Comparison of ENCODE assay signal across 8 cellular contexts in genomic region chr6:42727084-42727601, GRCh38. TPM values are rescaled to one million over a fixed set of nuclear protein-coding genes. Genes with fewer than 3 reads are reported as not detected.
DNase-seq lines count a peak whose midpoint lies in the region; ATAC-seq and TF ChIP-seq lines count a peak whose summit lies in the region.

No MANE protein-coding gene starts in this region.

- DNase-seq in T-helper 17 cell, result no peak
- peak; percentile 68 for DNase-seq in osteoblast (ENCODE audit: insufficient read length, low spot score, missing footprints)
- DNase-seq in NCI-H187 (lab: John Stamatoyannopoulos, UW), result no peak
- DNase-seq in BE2C, result no peak

- peak; percentile 27 for ATAC-seq in GM18505 (IDR thresholded peaks at IDR 0.05; ENCODE audit: unreplicated experiment)
- no peak for ATAC-seq in T-helper 17 cell
- ATAC-seq in HG03520 (IDR thresholded peaks at IDR 0.05; ENCODE audit: unreplicated experiment), result no peak
- ATAC-seq in HG02870 (IDR thresholded peaks at IDR 0.05; ENCODE audit: unreplicated experiment), result no peak

- H3K4me1 ChIP-seq in esophagus (ENCODE audit: control insufficient read depth in 2 of 2, insufficient read depth in 2 of 2, low read length in 1 of 2) (peaks cover 0 to 5% of the 10 kb centered on the region in 2 donors), osteoblast (ENCODE audit: insufficient read depth, low read length) (peaks cover 7% of the 10 kb centered on the region), BE2C (no peaks in the 10 kb centered on the region)

- H3K27ac ChIP-seq in esophagus (ENCODE audit: low read depth in 2 of 2, low read length in 1 of 2) (peak overlapping the region; percentile 53 to 64), osteoblast (ENCODE audit: low read depth, low read length) (peak overlapping the region; percentile 66)

- H3K27me3 Mint-ChIP-seq in T-helper 17 cell, result no peaks in the 10 kb centered on the region

- TF ChIP-seq CTCF in osteoblast (IDR thresholded peaks at IDR 0.05; ENCODE audit: extremely low read depth, low read depth, low read length) (no peak), BE2C (IDR thresholded peaks at IDR 0.05; ENCODE audit: low read depth, low read length) (no peak)

- peak overlapping the region; percentile 98 for H2AFZ ChIP-seq in osteoblast (ENCODE audit: low read length)

- peaks cover 19% of the 10 kb centered on the region for H3K4me1 Mint-ChIP-seq in T-helper 17 cell

- H3K79me2 ChIP-seq in osteoblast (ENCODE audit: insufficient read depth, low read length), result no peaks in the 10 kb centered on the region

- H3K36me3 ChIP-seq in esophagus (ENCODE audit: control insufficient read depth in 2 of 2, insufficient read depth in 2 of 2, low read length in 1 of 2) (no peaks in the 10 kb centered on the region), osteoblast (ENCODE audit: insufficient read depth, low read length) (no peaks in the 10 kb centered on the region), BE2C (no peaks in the 10 kb centered on the region)

- peak overlapping the region; percentile 95 for H3K4me3 Mint-ChIP-seq in T-helper 17 cell

- peak overlapping the region; percentile 96 for H3K4me2 ChIP-seq in osteoblast (ENCODE audit: insufficient read depth, low read length)

- TF ChIP-seq POLR2A in GM18505 (IDR thresholded peaks at IDR 0.05; ENCODE audit: borderline replicate concordance, extremely low read depth, insufficient read depth, insufficient read length), result no peak

- H3K36me3 Mint-ChIP-seq in T-helper 17 cell (ENCODE audit: low read depth), result no peaks in the 10 kb centered on the region

- H3K9me3 ChIP-seq in T-helper 17 cell (ENCODE audit: control insufficient read depth, low read length, poor library complexity, severe bottlenecking) (no peaks in the 10 kb centered on the region), esophagus (ENCODE audit: control insufficient read depth in 2 of 2, insufficient read depth in 1 of 2, low read depth in 1 of 2, low read length in 1 of 2) (no peaks in the 10 kb centered on the region), osteoblast (ENCODE audit: low read depth, low read length) (no peaks in the 10 kb centered on the region), BE2C (no peaks in the 10 kb centered on the region)

- H3K27me3 ChIP-seq in esophagus (ENCODE audit: control insufficient read depth in 1 of 2, insufficient read depth in 2 of 2, low read length in 2 of 2), result no peaks in the 10 kb centered on the region
- no peaks in the 10 kb centered on the region for H3K27me3 ChIP-seq in osteoblast (ENCODE audit: insufficient read depth, low read length)
- no peaks in the 10 kb centered on the region for H3K27me3 ChIP-seq in BE2C

- no peaks in the 10 kb centered on the region for H4K20me1 ChIP-seq in osteoblast (ENCODE audit: insufficient read depth, low read length)

- WGBS in esophagus, 2 donors, result 22% methylated on average over 51 of the region's 51 CpGs

- peak overlapping the region; percentile 45 to 59 for H3K4me3 ChIP-seq in esophagus (ENCODE audit: low read depth in 1 of 2, low read length in 2 of 2)
- H3K4me3 ChIP-seq in osteoblast (ENCODE audit: insufficient read depth, low read length), result peak overlapping the region; percentile 72
- H3K4me3 ChIP-seq in BE2C (ENCODE audit: low read depth, low read length), result no peak overlapping the region

- peak overlapping the region; percentile 95 for H3K27ac Mint-ChIP-seq in T-helper 17 cell

RNA-seq across cellular contexts. Expression of gene PRPH2, which starts 4.7 kb away (rescaled TPM):
- not detected for total RNA-seq in T-helper 17 cell
- polyA plus RNA-seq in esophagus, result under 1 TPM; 0.14 to 0.21 TPM
- 3.3 and 3.8 TPM in 2 replicates for total RNA-seq in osteoblast
- polyA plus RNA-seq in BE2C (2012; ENCODE audit: insufficient read depth, insufficient read length, low read depth), result not detected

RNA-seq across cellular contexts. Expression of gene TBCC, which starts 18.8 kb away (rescaled TPM):
- 10 to 100 TPM; 71.5 to 73.2 TPM for total RNA-seq in T-helper 17 cell
- 10 to 100 TPM; 17.7 to 18.4 TPM for polyA plus RNA-seq in esophagus
- 30.9 and 33.7 TPM in 2 replicates for total RNA-seq in osteoblast
- 134 TPM for polyA plus RNA-seq in BE2C (2012; ENCODE audit: insufficient read depth, insufficient read length, low read depth)

RNA-seq across cellular contexts. Expression of gene BICRAL, which starts 54.7 kb away (rescaled TPM):
- total RNA-seq in T-helper 17 cell (10 to 100 TPM; 31.9 to 34.1 TPM), osteoblast (9.4 TPM in 2 replicates)
- polyA plus RNA-seq in esophagus, result 1 to 10 TPM; 2.4 to 3.0 TPM
- polyA plus RNA-seq in BE2C (2012; ENCODE audit: insufficient read depth, insufficient read length, low read depth), result 5.7 TPM
